8 cellular contexts compared by ENCODE assay signal in genomic region chr2:32166115-32166549, GRCh38. TPM values are rescaled to one million over a fixed set of nuclear protein-coding genes. Genes with fewer than 3 reads are reported as not detected.
A peak's percentile ranks its signal among the peaks of the same experiment; 100 is the strongest.
DNase-seq lines count a peak whose midpoint lies in the region; ATAC-seq lines count a peak whose summit lies in the region.

No MANE protein-coding gene starts in this region.

- H3K27ac Mint-ChIP-seq in CD4-positive, CD25-positive, alpha-beta regulatory T cell = peak overlapping the region; percentile 96 to 99 (median 99)

- H3K4me3 ChIP-seq in CD4-positive, CD25-positive, alpha-beta regulatory T cell (ENCODE audit: low read depth, low read length) = peak overlapping the region; percentile 88
- peak overlapping the region; percentile 83 for H3K4me3 ChIP-seq in NT2/D1 (ENCODE audit: insufficient read length, low read depth)
- H3K4me3 ChIP-seq in endocrine pancreas (ENCODE audit: control insufficient read depth, insufficient read depth, low read length) = peak overlapping the region; percentile 98
- peak overlapping the region; percentile 88 for H3K4me3 ChIP-seq in neuron (ENCODE audit: low read length)

- H2AFZ ChIP-seq in neuron (ENCODE audit: low read depth, low read length) = peak overlapping the region; percentile 65

- peaks cover 4% of the 10 kb centered on the region for H3K36me3 ChIP-seq in CD4-positive, CD25-positive, alpha-beta regulatory T cell (ENCODE audit: control insufficient read depth, insufficient read depth, low read length)
- peaks cover 7% of the 10 kb centered on the region for H3K36me3 ChIP-seq in NT2/D1 (ENCODE audit: insufficient read depth, insufficient read length, low read length)
- no peaks in the 10 kb centered on the region for H3K36me3 ChIP-seq in endocrine pancreas (ENCODE audit: control insufficient read depth, insufficient read depth, low read length)
- H3K36me3 ChIP-seq in neuron (ENCODE audit: insufficient read depth, low read length) = peaks cover 6% of the 10 kb centered on the region

- H3K9me3 ChIP-seq in CD4-positive, CD25-positive, alpha-beta regulatory T cell (ENCODE audit: control insufficient read depth in 2 of 2, low read length in 2 of 2) = no peaks in the 10 kb centered on the region
- H3K9me3 ChIP-seq in NT2/D1 (ENCODE audit: insufficient read depth, low read length) (no peaks in the 10 kb centered on the region), endocrine pancreas (ENCODE audit: control insufficient read depth, low read length) (no peaks in the 10 kb centered on the region), neuron (ENCODE audit: low read length) (no peaks in the 10 kb centered on the region)

- H3K4me1 ChIP-seq in CD4-positive, CD25-positive, alpha-beta regulatory T cell (ENCODE audit: control insufficient read depth, insufficient read depth, low read length, poor library complexity, severe bottlenecking) = peaks cover 15% of the 10 kb centered on the region
- H3K4me1 ChIP-seq in NT2/D1 (ENCODE audit: insufficient read depth, insufficient read length) (peaks cover 2% of the 10 kb centered on the region), endocrine pancreas (ENCODE audit: control insufficient read depth, insufficient read depth, low read length) (peaks cover 7% of the 10 kb centered on the region), neuron (ENCODE audit: insufficient read depth, low read length) (peaks cover 11% of the 10 kb centered on the region)

- H3K36me3 Mint-ChIP-seq in CD4-positive, CD25-positive, alpha-beta regulatory T cell = peaks cover 9% of the 10 kb centered on the region

- no peak for DNase-seq in CD4-positive, CD25-positive, alpha-beta regulatory T cell
- DNase-seq in NT2/D1 (ENCODE audit: low read depth, low spot score) = no peak
- DNase-seq in NAMALWA (ENCODE audit: low spot score) = no peak
- no peak for DNase-seq in HPDE6-E6E7 (ENCODE audit: extremely low spot score)
- DNase-seq in amniotic stem cell (lab: John Stamatoyannopoulos, UW) = no peak

- H3K9me3 Mint-ChIP-seq in CD4-positive, CD25-positive, alpha-beta regulatory T cell = no peaks in the 10 kb centered on the region

- no peaks in the 10 kb centered on the region for H3K27me3 ChIP-seq in CD4-positive, CD25-positive, alpha-beta regulatory T cell (ENCODE audit: control insufficient read depth, insufficient read depth, low read length)
- no peaks in the 10 kb centered on the region for H3K27me3 ChIP-seq in NT2/D1 (ENCODE audit: insufficient read depth, insufficient read length)
- H3K27me3 ChIP-seq in endocrine pancreas (ENCODE audit: control insufficient read depth, insufficient read depth, low read length) = no peaks in the 10 kb centered on the region
- H3K27me3 ChIP-seq in neuron (ENCODE audit: insufficient read depth, low read length) = no peaks in the 10 kb centered on the region

- peak in 1 of 2 donors; percentile 14 for ATAC-seq in CD4-positive, CD25-positive, alpha-beta regulatory T cell (ENCODE audit: low read depth in 2 of 2)
- no peak for ATAC-seq in HG03565 (IDR thresholded peaks at IDR 0.05; ENCODE audit: unreplicated experiment)

- peak overlapping the region; percentile 87 for H3K27ac ChIP-seq in CD4-positive, CD25-positive, alpha-beta regulatory T cell (ENCODE audit: insufficient read depth, low read length, poor library complexity, severe bottlenecking)

- peak overlapping the region; percentile 97 to 98 (median 98) for H3K4me3 Mint-ChIP-seq in CD4-positive, CD25-positive, alpha-beta regulatory T cell

- H3K27me3 Mint-ChIP-seq in CD4-positive, CD25-positive, alpha-beta regulatory T cell = no peaks in the 10 kb centered on the region

- H3K9ac ChIP-seq in NT2/D1 (ENCODE audit: insufficient read length, low read depth) (peak overlapping the region; percentile 94), endocrine pancreas (ENCODE audit: control insufficient read depth, insufficient read depth, low read length) (peak overlapping the region; percentile 91)

- peaks cover 24 to 57% (median 43%) of the 10 kb centered on the region in 4 donors for H3K4me1 Mint-ChIP-seq in CD4-positive, CD25-positive, alpha-beta regulatory T cell

RNA-seq across cellular contexts. Expression of gene SLC30A6, which starts 0.5 kb away (rescaled TPM):
- 9.3 TPM for total RNA-seq in CD4-positive, CD25-positive, alpha-beta regulatory T cell
- 10 to 100 TPM; 15.5 to 17.8 (median 16.9) TPM for polyA plus RNA-seq in CD4-positive, CD25-positive, alpha-beta regulatory T cell
